In the genomic region with DNA sequence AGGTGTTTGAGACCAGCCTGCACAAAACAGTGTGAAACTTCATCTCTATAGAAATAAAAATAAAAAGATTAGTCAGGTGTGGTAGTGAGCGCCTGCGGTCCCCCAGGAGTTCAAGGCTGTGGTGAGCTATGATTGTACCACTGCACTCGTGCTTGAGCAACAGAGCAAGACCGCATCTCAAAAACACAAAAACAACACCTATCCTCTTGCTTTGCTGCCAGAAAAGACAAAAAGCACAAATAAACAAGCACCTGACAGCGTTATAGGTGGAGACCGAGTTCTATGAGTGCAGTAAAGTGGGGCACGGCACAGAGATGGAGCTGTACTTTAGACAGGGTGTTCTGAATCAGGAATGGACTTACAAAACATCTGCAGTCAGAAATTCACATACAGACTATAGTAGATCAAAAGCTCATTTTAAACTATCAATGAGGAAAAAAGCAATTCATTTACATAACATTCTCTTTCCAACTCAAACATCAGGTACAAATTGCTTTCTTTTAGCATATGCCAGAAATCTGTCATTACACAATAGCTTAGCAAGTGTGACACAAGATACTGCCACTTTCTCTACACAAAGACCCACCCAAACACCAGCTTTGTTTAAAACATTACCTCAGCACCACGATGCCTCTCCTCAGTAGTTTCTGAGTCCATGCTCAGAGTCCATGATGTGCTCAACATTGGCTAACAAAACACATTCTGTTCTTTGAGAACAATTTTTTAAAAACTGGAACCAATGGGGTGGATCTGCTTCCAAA, we compare ENCODE assay signal across 1 cellular context.
TF ChIP-seq lines count a peak whose summit lies in the region.

No MANE protein-coding gene starts in this region.

TF ChIP-seq in GM12878, 131 proteins besides CTCF, POLR2A, EP300 and RAD21 (continued from another document and continues in another):
- TF ChIP-seq, protein P1, sequence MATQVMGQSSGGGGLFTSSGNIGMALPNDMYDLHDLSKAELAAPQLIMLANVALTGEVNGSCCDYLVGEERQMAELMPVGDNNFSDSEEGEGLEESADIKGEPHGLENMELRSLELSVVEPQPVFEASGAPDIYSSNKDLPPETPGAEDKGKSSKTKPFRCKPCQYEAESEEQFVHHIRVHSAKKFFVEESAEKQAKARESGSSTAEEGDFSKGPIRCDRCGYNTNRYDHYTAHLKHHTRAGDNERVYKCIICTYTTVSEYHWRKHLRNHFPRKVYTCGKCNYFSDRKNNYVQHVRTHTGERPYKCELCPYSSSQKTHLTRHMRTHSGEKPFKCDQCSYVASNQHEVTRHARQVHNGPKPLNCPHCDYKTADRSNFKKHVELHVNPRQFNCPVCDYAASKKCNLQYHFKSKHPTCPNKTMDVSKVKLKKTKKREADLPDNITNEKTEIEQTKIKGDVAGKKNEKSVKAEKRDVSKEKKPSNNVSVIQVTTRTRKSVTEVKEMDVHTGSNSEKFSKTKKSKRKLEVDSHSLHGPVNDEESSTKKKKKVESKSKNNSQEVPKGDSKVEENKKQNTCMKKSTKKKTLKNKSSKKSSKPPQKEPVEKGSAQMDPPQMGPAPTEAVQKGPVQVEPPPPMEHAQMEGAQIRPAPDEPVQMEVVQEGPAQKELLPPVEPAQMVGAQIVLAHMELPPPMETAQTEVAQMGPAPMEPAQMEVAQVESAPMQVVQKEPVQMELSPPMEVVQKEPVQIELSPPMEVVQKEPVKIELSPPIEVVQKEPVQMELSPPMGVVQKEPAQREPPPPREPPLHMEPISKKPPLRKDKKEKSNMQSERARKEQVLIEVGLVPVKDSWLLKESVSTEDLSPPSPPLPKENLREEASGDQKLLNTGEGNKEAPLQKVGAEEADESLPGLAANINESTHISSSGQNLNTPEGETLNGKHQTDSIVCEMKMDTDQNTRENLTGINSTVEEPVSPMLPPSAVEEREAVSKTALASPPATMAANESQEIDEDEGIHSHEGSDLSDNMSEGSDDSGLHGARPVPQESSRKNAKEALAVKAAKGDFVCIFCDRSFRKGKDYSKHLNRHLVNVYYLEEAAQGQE (IDR thresholded peaks at IDR 0.05; ENCODE audit: low read depth, low read length) = no peak
- TF ChIP-seq MTA3 (IDR thresholded peaks at IDR 0.05; ENCODE audit: borderline replicate concordance, low read length) (peak; percentile 70; the same call in 1 of the 2 replicates), SUPT20H (IDR thresholded peaks at IDR 0.05; ENCODE audit: borderline replicate concordance, control insufficient read depth, low read depth, low read length) (no peak), WRNIP1 (IDR thresholded peaks at IDR 0.05; ENCODE audit: borderline replicate concordance, low read depth, low read length) (no peak), NR2C1 (IDR thresholded peaks at IDR 0.05) (no peak), TBL1XR1 (IDR thresholded peaks at IDR 0.05; ENCODE audit: low read depth, low read length) (peak; percentile 65), KLF5 (IDR thresholded peaks at IDR 0.05; ENCODE audit: partially characterized antibody) (no peak), PAX5 (IDR thresholded peaks at IDR 0.05; ENCODE audit: borderline replicate concordance, low read depth, low read length) (peak; percentile 94), ZNF274 (IDR thresholded peaks at IDR 0.05; ENCODE audit: insufficient read depth, insufficient read length) (no peak), CEBPB (IDR thresholded peaks at IDR 0.05; ENCODE audit: borderline replicate concordance in 1 of 2, low read depth in 2 of 2, low read length in 2 of 2) (no peak), ESRRA (IDR thresholded peaks at IDR 0.05; ENCODE audit: low read length) (no peak), YBX1 (IDR thresholded peaks at IDR 0.05) (no peak), ZZZ3 (IDR thresholded peaks at IDR 0.05; ENCODE audit: control insufficient read depth, insufficient read length, low read depth) (no peak), POLR2AphosphoS5 (IDR thresholded peaks at IDR 0.05; ENCODE audit: low read length) (peak; percentile 26; the same call in 1 of the 2 replicates), RCOR1 (conservative IDR thresholded peaks at IDR 0.05; ENCODE audit: low read depth, low read length) (no peak), SMARCA5 (IDR thresholded peaks at IDR 0.05) (no peak), ZNF207 (IDR thresholded peaks at IDR 0.05; ENCODE audit: borderline replicate concordance) (no peak), CHD2 (IDR thresholded peaks at IDR 0.05; ENCODE audit: borderline replicate concordance, low read depth, low read length) (peak; percentile 38; the same call in 1 of the 2 replicates), ZBED1 (IDR thresholded peaks at IDR 0.05; ENCODE audit: borderline replicate concordance) (0 out of 2 replicates have a peak, but pooled peaks have one; percentile 21), GABPA (IDR thresholded peaks at IDR 0.05; ENCODE audit: low read depth) (no peak), NFXL1 (IDR thresholded peaks at IDR 0.05; ENCODE audit: borderline replicate concordance) (no peak)
- TF ChIP-seq, protein P2, sequence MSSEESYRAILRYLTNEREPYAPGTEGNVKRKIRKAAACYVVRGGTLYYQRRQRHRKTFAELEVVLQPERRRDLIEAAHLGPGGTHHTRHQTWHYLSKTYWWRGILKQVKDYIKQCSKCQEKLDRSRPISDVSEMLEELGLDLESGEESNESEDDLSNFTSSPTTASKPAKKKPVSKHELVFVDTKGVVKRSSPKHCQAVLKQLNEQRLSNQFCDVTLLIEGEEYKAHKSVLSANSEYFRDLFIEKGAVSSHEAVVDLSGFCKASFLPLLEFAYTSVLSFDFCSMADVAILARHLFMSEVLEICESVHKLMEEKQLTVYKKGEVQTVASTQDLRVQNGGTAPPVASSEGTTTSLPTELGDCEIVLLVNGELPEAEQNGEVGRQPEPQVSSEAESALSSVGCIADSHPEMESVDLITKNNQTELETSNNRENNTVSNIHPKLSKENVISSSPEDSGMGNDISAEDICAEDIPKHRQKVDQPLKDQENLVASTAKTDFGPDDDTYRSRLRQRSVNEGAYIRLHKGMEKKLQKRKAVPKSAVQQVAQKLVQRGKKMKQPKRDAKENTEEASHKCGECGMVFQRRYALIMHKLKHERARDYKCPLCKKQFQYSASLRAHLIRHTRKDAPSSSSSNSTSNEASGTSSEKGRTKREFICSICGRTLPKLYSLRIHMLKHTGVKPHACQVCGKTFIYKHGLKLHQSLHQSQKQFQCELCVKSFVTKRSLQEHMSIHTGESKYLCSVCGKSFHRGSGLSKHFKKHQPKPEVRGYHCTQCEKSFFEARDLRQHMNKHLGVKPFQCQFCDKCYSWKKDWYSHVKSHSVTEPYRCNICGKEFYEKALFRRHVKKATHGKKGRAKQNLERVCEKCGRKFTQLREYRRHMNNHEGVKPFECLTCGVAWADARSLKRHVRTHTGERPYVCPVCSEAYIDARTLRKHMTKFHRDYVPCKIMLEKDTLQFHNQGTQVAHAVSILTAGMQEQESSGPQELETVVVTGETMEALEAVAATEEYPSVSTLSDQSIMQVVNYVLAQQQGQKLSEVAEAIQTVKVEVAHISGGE (CRISPR knock-in tag; IDR thresholded peaks at IDR 0.05) = no peak
- TF ChIP-seq, protein P3, sequence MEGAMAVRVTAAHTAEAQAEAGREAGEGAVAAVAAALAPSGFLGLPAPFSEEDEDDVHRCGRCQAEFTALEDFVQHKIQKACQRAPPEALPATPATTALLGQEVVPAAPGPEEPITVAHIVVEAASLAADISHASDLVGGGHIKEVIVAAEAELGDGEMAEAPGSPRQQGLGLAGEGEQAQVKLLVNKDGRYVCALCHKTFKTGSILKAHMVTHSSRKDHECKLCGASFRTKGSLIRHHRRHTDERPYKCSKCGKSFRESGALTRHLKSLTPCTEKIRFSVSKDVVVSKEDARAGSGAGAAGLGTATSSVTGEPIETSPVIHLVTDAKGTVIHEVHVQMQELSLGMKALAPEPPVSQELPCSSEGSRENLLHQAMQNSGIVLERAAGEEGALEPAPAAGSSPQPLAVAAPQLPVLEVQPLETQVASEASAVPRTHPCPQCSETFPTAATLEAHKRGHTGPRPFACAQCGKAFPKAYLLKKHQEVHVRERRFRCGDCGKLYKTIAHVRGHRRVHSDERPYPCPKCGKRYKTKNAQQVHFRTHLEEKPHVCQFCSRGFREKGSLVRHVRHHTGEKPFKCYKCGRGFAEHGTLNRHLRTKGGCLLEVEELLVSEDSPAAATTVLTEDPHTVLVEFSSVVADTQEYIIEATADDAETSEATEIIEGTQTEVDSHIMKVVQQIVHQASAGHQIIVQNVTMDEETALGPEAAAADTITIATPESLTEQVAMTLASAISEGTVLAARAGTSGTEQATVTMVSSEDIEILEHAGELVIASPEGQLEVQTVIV (IDR thresholded peaks at IDR 0.05; ENCODE audit: borderline replicate concordance, partially characterized antibody) = no peak
- TF ChIP-seq, protein P4, sequence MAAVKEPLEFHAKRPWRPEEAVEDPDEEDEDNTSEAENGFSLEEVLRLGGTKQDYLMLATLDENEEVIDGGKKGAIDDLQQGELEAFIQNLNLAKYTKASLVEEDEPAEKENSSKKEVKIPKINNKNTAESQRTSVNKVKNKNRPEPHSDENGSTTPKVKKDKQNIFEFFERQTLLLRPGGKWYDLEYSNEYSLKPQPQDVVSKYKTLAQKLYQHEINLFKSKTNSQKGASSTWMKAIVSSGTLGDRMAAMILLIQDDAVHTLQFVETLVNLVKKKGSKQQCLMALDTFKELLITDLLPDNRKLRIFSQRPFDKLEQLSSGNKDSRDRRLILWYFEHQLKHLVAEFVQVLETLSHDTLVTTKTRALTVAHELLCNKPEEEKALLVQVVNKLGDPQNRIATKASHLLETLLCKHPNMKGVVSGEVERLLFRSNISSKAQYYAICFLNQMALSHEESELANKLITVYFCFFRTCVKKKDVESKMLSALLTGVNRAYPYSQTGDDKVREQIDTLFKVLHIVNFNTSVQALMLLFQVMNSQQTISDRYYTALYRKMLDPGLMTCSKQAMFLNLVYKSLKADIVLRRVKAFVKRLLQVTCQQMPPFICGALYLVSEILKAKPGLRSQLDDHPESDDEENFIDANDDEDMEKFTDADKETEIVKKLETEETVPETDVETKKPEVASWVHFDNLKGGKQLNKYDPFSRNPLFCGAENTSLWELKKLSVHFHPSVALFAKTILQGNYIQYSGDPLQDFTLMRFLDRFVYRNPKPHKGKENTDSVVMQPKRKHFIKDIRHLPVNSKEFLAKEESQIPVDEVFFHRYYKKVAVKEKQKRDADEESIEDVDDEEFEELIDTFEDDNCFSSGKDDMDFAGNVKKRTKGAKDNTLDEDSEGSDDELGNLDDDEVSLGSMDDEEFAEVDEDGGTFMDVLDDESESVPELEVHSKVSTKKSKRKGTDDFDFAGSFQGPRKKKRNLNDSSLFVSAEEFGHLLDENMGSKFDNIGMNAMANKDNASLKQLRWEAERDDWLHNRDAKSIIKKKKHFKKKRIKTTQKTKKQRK (IDR thresholded peaks at IDR 0.05; ENCODE audit: low read depth, low read length) = no peak
- TF ChIP-seq, protein P5, sequence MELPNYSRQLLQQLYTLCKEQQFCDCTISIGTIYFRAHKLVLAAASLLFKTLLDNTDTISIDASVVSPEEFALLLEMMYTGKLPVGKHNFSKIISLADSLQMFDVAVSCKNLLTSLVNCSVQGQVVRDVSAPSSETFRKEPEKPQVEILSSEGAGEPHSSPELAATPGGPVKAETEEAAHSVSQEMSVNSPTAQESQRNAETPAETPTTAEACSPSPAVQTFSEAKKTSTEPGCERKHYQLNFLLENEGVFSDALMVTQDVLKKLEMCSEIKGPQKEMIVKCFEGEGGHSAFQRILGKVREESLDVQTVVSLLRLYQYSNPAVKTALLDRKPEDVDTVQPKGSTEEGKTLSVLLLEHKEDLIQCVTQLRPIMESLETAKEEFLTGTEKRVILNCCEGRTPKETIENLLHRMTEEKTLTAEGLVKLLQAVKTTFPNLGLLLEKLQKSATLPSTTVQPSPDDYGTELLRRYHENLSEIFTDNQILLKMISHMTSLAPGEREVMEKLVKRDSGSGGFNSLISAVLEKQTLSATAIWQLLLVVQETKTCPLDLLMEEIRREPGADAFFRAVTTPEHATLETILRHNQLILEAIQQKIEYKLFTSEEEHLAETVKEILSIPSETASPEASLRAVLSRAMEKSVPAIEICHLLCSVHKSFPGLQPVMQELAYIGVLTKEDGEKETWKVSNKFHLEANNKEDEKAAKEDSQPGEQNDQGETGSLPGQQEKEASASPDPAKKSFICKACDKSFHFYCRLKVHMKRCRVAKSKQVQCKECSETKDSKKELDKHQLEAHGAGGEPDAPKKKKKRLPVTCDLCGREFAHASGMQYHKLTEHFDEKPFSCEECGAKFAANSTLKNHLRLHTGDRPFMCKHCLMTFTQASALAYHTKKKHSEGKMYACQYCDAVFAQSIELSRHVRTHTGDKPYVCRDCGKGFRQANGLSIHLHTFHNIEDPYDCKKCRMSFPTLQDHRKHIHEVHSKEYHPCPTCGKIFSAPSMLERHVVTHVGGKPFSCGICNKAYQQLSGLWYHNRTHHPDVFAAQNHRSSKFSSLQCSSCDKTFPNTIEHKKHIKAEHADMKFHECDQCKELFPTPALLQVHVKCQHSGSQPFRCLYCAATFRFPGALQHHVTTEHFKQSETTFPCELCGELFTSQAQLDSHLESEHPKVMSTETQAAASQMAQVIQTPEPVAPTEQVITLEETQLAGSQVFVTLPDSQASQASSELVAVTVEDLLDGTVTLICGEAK (IDR thresholded peaks at IDR 0.05; ENCODE audit: borderline replicate concordance) = 0 out of 2 replicates have a peak, but pooled peaks have one; percentile 8
- TF ChIP-seq, protein P6, sequence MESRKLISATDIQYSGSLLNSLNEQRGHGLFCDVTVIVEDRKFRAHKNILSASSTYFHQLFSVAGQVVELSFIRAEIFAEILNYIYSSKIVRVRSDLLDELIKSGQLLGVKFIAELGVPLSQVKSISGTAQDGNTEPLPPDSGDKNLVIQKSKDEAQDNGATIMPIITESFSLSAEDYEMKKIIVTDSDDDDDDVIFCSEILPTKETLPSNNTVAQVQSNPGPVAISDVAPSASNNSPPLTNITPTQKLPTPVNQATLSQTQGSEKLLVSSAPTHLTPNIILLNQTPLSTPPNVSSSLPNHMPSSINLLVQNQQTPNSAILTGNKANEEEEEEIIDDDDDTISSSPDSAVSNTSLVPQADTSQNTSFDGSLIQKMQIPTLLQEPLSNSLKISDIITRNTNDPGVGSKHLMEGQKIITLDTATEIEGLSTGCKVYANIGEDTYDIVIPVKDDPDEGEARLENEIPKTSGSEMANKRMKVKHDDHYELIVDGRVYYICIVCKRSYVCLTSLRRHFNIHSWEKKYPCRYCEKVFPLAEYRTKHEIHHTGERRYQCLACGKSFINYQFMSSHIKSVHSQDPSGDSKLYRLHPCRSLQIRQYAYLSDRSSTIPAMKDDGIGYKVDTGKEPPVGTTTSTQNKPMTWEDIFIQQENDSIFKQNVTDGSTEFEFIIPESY (IDR thresholded peaks at IDR 0.05) = no peak
- TF ChIP-seq, protein P7, sequence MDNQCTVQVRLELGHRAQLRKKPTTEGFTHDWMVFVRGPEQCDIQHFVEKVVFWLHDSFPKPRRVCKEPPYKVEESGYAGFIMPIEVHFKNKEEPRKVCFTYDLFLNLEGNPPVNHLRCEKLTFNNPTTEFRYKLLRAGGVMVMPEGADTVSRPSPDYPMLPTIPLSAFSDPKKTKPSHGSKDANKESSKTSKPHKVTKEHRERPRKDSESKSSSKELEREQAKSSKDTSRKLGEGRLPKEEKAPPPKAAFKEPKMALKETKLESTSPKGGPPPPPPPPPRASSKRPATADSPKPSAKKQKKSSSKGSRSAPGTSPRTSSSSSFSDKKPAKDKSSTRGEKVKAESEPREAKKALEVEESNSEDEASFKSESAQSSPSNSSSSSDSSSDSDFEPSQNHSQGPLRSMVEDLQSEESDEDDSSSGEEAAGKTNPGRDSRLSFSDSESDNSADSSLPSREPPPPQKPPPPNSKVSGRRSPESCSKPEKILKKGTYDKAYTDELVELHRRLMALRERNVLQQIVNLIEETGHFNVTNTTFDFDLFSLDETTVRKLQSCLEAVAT (IDR thresholded peaks at IDR 0.05) = peak; percentile 74; the same call in 1 of the 2 replicates
